11 cellular contexts compared by ENCODE assay signal in genomic region chr16:58198739-58199411, GRCh38. TPM values are rescaled to one million over a fixed set of nuclear protein-coding genes. Genes with fewer than 3 reads are reported as not detected.
DNase-seq lines count a peak whose midpoint lies in the region; TF ChIP-seq lines count a peak whose summit lies in the region.
"Had no signal": no experiment of that assay in that cellular context is flagged by ENCODE, and none has a peak within 500 bp of the region (broad histone marks: within the 10 kb centered on the region; RNA-seq: fewer than 3 reads in every experiment).

No MANE protein-coding gene starts in this region.

- DNase-seq in activated CD4-positive, alpha-beta T cell treated with anti-CD3 and anti-CD28 coated beads, Interleukin-2, amount 10 ng/mL, durations not matched to agents 7 days and 5 days = no peak
- DNase-seq in activated CD4-positive, alpha-beta T cell treated with anti-CD3 and anti-CD28 coated beads, Interleukin-2, amount 50 U/mL, for 48 hours = no peak
- DNase-seq in OCI-LY7 (ENCODE audit: low spot score) (no peak), endodermal cell (peak; percentile 47), lower leg skin (ENCODE audit: low spot score in 2 of 2) (no peak), Kasumi-1 (lab: John Stamatoyannopoulos, UW) (no peak), OCI-M2 (lab: John Stamatoyannopoulos, UW; ENCODE audit: unreplicated experiment) (no peak)
- DNase-seq: cortex of kidney, NCI-H187 treated with DMSO at 0.1 percent for 48 hours had no signal

- H3K27me3 Mint-ChIP-seq in activated CD4-positive, alpha-beta T cell treated with anti-CD3 and anti-CD28 coated beads, Interleukin-2, amount 10 ng/mL, durations not matched to agents 7 days and 5 days = peaks cover 21% of the 10 kb centered on the region
- H3K27me3 Mint-ChIP-seq in endodermal cell (ENCODE audit: insufficient read depth) = peaks cover 26% of the 10 kb centered on the region

- H3K9me2 ChIP-seq in OCI-LY7 (ENCODE audit: insufficient read depth, low read length) = no peaks in the 10 kb centered on the region

- H3K9me3 Mint-ChIP-seq in activated CD4-positive, alpha-beta T cell treated with anti-CD3 and anti-CD28 coated beads, Interleukin-2, amount 10 ng/mL, durations not matched to agents 7 days and 5 days = no peaks in the 10 kb centered on the region
- no peaks in the 10 kb centered on the region for H3K9me3 Mint-ChIP-seq in endodermal cell

- no TSS peak for BruUV-seq in OCI-LY7 (replicated peaks; lab: Mats Ljungman, UMichigan)

- H3K4me1 ChIP-seq in OCI-LY7 (ENCODE audit: insufficient read depth, low read length, poor library complexity, severe bottlenecking) (peaks cover 14% of the 10 kb centered on the region), endodermal cell (ENCODE audit: control insufficient read depth, insufficient read depth, low read length) (no peaks in the 10 kb centered on the region), rectal smooth muscle tissue (ENCODE audit: control insufficient read depth, insufficient read depth, low read length) (peaks cover 7% of the 10 kb centered on the region)

- H3K9me3 ChIP-seq in OCI-LY7 (ENCODE audit: low read length) = no peaks in the 10 kb centered on the region
- no peaks in the 10 kb centered on the region for H3K9me3 ChIP-seq in endodermal cell (ENCODE audit: control insufficient read depth, low read length)

- H3K27ac ChIP-seq in OCI-LY7 (ENCODE audit: low read depth, low read length, poor library complexity, severe bottlenecking) (no peak overlapping the region), endodermal cell (ENCODE audit: low read depth, low read length) (no peak overlapping the region), rectal smooth muscle tissue (ENCODE audit: low read depth, low read length) (no peak overlapping the region)
- H3K27ac ChIP-seq: RWPE1 had no signal

- peak overlapping the region; percentile 93 for H3K4me2 ChIP-seq in OCI-LY7 (ENCODE audit: low read length)

- peaks cover 20% of the 10 kb centered on the region for H3K36me3 Mint-ChIP-seq in activated CD4-positive, alpha-beta T cell treated with anti-CD3 and anti-CD28 coated beads, Interleukin-2, amount 10 ng/mL, durations not matched to agents 7 days and 5 days (ENCODE audit: low read depth)
- peaks cover 23% of the 10 kb centered on the region for H3K36me3 Mint-ChIP-seq in endodermal cell (ENCODE audit: low read depth)

- H3K27ac Mint-ChIP-seq in activated CD4-positive, alpha-beta T cell treated with anti-CD3 and anti-CD28 coated beads, Interleukin-2, amount 10 ng/mL, durations not matched to agents 7 days and 5 days = peak overlapping the region; percentile 78
- no peak overlapping the region for H3K27ac Mint-ChIP-seq in endodermal cell

- H3K4me1 Mint-ChIP-seq in activated CD4-positive, alpha-beta T cell treated with anti-CD3 and anti-CD28 coated beads, Interleukin-2, amount 10 ng/mL, durations not matched to agents 7 days and 5 days = peaks cover 34% of the 10 kb centered on the region
- peaks cover 12% of the 10 kb centered on the region for H3K4me1 Mint-ChIP-seq in endodermal cell

- intact Hi-C loops in OCI-LY7 (cut with micrococcal nuclease; ENCODE audit: unreplicated experiment) (loop anchor here (5.0 kb wide), 1 partner anchor 172 kb away; the partner anchor contains the start of gene MMP15), lower leg skin (cut with DNase I; ENCODE audit: low total_unique reads) (no loop called here)

- POLR2A ChIA-PET in activated CD4-positive, alpha-beta T cell treated with anti-CD3 and anti-CD28 coated beads, Interleukin-2, amount 10 ng/mL, durations not matched to agents 7 days and 5 days (lab: Charles Lee) = no interaction called here
- POLR2A ChIA-PET in OCI-LY7 (lab: Charles Lee) = interaction anchor here (0.6 to 0.9 kb wide), 3 partner anchors 68 to 464 kb away, joined by 3 to 9 read pairs (median 8); no protein-coding TSS in a partner anchor

- peaks cover 15% of the 10 kb centered on the region for H3K27me3 ChIP-seq in endodermal cell (ENCODE audit: control insufficient read depth, insufficient read depth, low read length, poor library complexity, severe bottlenecking)
- H3K27me3 ChIP-seq in rectal smooth muscle tissue (ENCODE audit: control insufficient read depth, insufficient read depth, low read length) = no peaks in the 10 kb centered on the region

- no peak overlapping the region for H3K9ac ChIP-seq in endodermal cell (ENCODE audit: extremely low read depth, low read length, poor library complexity, severe bottlenecking)
- H3K9ac ChIP-seq in rectal smooth muscle tissue (ENCODE audit: low read length) = no peak overlapping the region

- 81 to 95% methylated on average over 2 to 3 of the region's 3 CpGs for WGBS in endodermal cell (ENCODE audit: insufficient coverage in 1 of 2, insufficient read length in 1 of 2), 2 experiments
- WGBS in lower leg skin, 2 donors = 88 to 96% methylated on average over 3 of the region's 3 CpGs

- H3K4me3 Mint-ChIP-seq in activated CD4-positive, alpha-beta T cell treated with anti-CD3 and anti-CD28 coated beads, Interleukin-2, amount 10 ng/mL, durations not matched to agents 7 days and 5 days = peak overlapping the region; percentile 72
- H3K4me3 Mint-ChIP-seq in endodermal cell = peak overlapping the region; percentile 90

- H3K79me2 ChIP-seq in OCI-LY7 (ENCODE audit: insufficient read depth, low read depth, low read length) = peaks cover 32% of the 10 kb centered on the region; the same call in 1 of the 2 replicates

- H3K4me3 ChIP-seq in OCI-LY7 (ENCODE audit: low read depth, low read length, poor library complexity, severe bottlenecking) = peak overlapping the region; percentile 67
- H3K4me3 ChIP-seq in endodermal cell (ENCODE audit: low read length) = no peak overlapping the region
- peak overlapping the region; percentile 79 for H3K4me3 ChIP-seq in rectal smooth muscle tissue (ENCODE audit: low read length)
- no peak overlapping the region for H3K4me3 ChIP-seq in lower leg skin (ENCODE audit: low read depth, poor library complexity, severe bottlenecking)

- H2AFZ ChIP-seq in OCI-LY7 (ENCODE audit: low read length) = peak overlapping the region; percentile 98

- H3K36me3 ChIP-seq in OCI-LY7 (ENCODE audit: insufficient read depth, low read length) (peaks cover 26% of the 10 kb centered on the region), endodermal cell (ENCODE audit: control insufficient read depth, insufficient read depth, low read length) (peaks cover 29% of the 10 kb centered on the region), rectal smooth muscle tissue (ENCODE audit: control insufficient read depth, insufficient read depth, low read length) (peaks cover 4% of the 10 kb centered on the region)

- no peak for TF ChIP-seq CTCF in OCI-LY7 (conservative IDR thresholded peaks at IDR 0.05; ENCODE audit: low read length)
- TF ChIP-seq CTCF in endodermal cell (conservative IDR thresholded peaks at IDR 0.05) = no peak
- TF ChIP-seq CTCF in lower leg skin (IDR thresholded peaks at IDR 0.05) = no peak

- CTCF ChIA-PET in activated CD4-positive, alpha-beta T cell treated with anti-CD3 and anti-CD28 coated beads, Interleukin-2, amount 10 ng/mL, durations not matched to agents 7 days and 5 days (lab: Charles Lee) = interaction anchor here (0.9 to 1.1 kb wide), 4 partner anchors 9 to 53 kb away, joined by 3 to 4 read pairs (median 4); no protein-coding TSS in a partner anchor
- CTCF ChIA-PET in OCI-LY7 (lab: Charles Lee; ENCODE audit: unreplicated experiment) = no interaction called here

- no peaks in the 10 kb centered on the region for H4K20me1 ChIP-seq in OCI-LY7 (ENCODE audit: insufficient read depth, low read length)

- no peak for TF ChIP-seq POLR2A in lower leg skin (IDR thresholded peaks at IDR 0.05)

RNA-seq across cellular contexts. Expression of gene CSNK2A2, which starts 1.0 kb away (rescaled TPM):
- 10 to 100 TPM; 64.8 to 70.4 TPM for total RNA-seq in activated CD4-positive, alpha-beta T cell treated with anti-CD3 and anti-CD28 coated beads, Interleukin-2, amount 10 ng/mL, durations not matched to agents 7 days and 5 days
- total RNA-seq in OCI-LY7 (2014; rRNA removed; shearing (Covaris generic)) = 20.6 and 28.7 TPM in 2 replicates
- total RNA-seq in OCI-LY7 (2022) = 105 and 106 TPM in 2 replicates
- 100 to 1,000 TPM; 114 to 121 TPM for total RNA-seq in endodermal cell
- 64.3 TPM for polyA plus RNA-seq in endodermal cell (2013, experiment 1 of 2)
- 62.1 TPM for polyA plus RNA-seq in endodermal cell (2013, experiment 2 of 2)
- total RNA-seq in lower leg skin = 100 to 1,000 TPM; 112 to 159 (median 141) TPM

Comparison
In these comparisons a context has a peak if more than half of its experiments do, and no peak if none do; other contexts are left out.
1. H3K4me3 ChIP-seq: peak in OCI-LY7 (single experiment) and rectal smooth muscle tissue (single experiment); none in endodermal cell (single experiment) and lower leg skin (single experiment).